In the genomic region with DNA sequence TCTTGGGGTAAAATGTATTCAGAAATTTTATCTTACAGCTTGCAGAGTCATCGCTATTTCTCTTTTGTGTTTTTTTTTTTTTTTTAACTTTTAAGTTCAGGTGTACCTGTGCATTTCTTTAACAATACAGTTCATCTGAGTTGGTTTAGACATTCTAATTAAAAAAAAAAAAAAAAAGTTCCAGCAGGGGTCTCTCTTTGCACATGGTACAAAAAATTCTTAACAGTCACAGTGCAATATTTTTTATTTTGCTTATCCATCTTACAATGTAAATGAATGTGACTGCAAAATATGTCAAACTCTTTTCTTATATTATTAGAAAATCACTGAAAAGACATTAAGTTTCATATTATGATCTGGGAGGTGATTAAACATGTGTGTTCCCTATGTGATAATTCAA, we compare ENCODE assay signal across 10 cellular contexts. TPM values are rescaled to one million over a fixed set of nuclear protein-coding genes. Genes with fewer than 3 reads are reported as not detected.
DNase-seq lines count a peak whose midpoint lies in the region; ATAC-seq, FAIRE-seq and TF ChIP-seq lines count a peak whose summit lies in the region.
"Had no signal": no experiment of that assay in that cellular context is flagged by ENCODE, and none has a peak within 500 bp of the region (broad histone marks: within the 10 kb centered on the region; RNA-seq: fewer than 3 reads in every experiment).

No MANE protein-coding gene starts in this region.

- no peak overlapping the region for H3K27ac Mint-ChIP-seq in activated CD8-positive, alpha-beta memory T cell treated with anti-CD3 and anti-CD28 coated beads, Interleukin-2, amount 10 ng/mL, durations not matched to agents 7 days and 5 days
- H3K27ac Mint-ChIP-seq: T-helper 2 cell treated with Interferon-gamma antibody and Interleukin-4, amounts not matched to agents 5 μg/mL and 100 μg/mL, for 36 hours had no signal

- no peak overlapping the region for H3K27ac ChIP-seq in lower lobe of right lung

- H3K9me3 ChIP-seq in lower lobe of right lung, result no peaks in the 10 kb centered on the region

- peaks cover 11% of the 10 kb centered on the region for H3K27me3 Mint-ChIP-seq in activated CD8-positive, alpha-beta memory T cell treated with anti-CD3 and anti-CD28 coated beads, Interleukin-2, amount 10 ng/mL, durations not matched to agents 7 days and 5 days

- no peak for DNase-seq in D721Med (ENCODE audit: insufficient read length, low spot score)
- peak; percentile 16 for DNase-seq in KG1 (lab: John Stamatoyannopoulos, UW)
- peak; percentile 17 for DNase-seq in SW480 (ENCODE audit: low spot score)
- no peak for DNase-seq in lower lobe of right lung
- DNase-seq in T-helper 1 cell, result no peak
- no peak for DNase-seq in stimulated activated CD4-positive, alpha-beta T cell treated with anti-CD3 and anti-CD28 coated beads, Interleukin-12 subunit alpha, Interleukin-12 subunit beta, amount 100 ng/mL, for 4 hours
- DNase-seq in 8988T, result no peak
- DNase-seq in activated CD8-positive, alpha-beta memory T cell treated with anti-CD3 and anti-CD28 coated beads, Interleukin-2, amount 10 ng/mL, durations not matched to agents 7 days and 5 days, result no peak

- no peaks in the 10 kb centered on the region for H3K4me1 Mint-ChIP-seq in activated CD8-positive, alpha-beta memory T cell treated with anti-CD3 and anti-CD28 coated beads, Interleukin-2, amount 10 ng/mL, durations not matched to agents 7 days and 5 days

- H3K27me3 ChIP-seq in lower lobe of right lung (ENCODE audit: low read depth), result no peaks in the 10 kb centered on the region

- FAIRE-seq in D721Med (lab: Jason Lieb, UNC), result no peak
- FAIRE-seq: colon had no signal

- CTCF ChIA-PET in activated CD8-positive, alpha-beta memory T cell treated with anti-CD3 and anti-CD28 coated beads, Interleukin-2, amount 10 ng/mL, durations not matched to agents 7 days and 5 days (lab: Charles Lee), result interaction anchor here (0.7 kb wide), 1 partner anchor 795 kb away, joined by 3 read pairs; no protein-coding TSS in a partner anchor

- H3K36me3 ChIP-seq in lower lobe of right lung, result no peaks in the 10 kb centered on the region

- no peak overlapping the region for H3K4me3 ChIP-seq in lower lobe of right lung

- H3K36me3 Mint-ChIP-seq in activated CD8-positive, alpha-beta memory T cell treated with anti-CD3 and anti-CD28 coated beads, Interleukin-2, amount 10 ng/mL, durations not matched to agents 7 days and 5 days, result no peaks in the 10 kb centered on the region

- ATAC-seq in lower lobe of right lung, result no peak
- ATAC-seq in activated CD8-positive, alpha-beta memory T cell treated with anti-CD3 and anti-CD28 coated beads, Interleukin-2, amount 10 ng/mL, durations not matched to agents 7 days and 5 days, result no peak

- H3K4me1 ChIP-seq in lower lobe of right lung, result no peaks in the 10 kb centered on the region

- no peak overlapping the region for H3K4me3 Mint-ChIP-seq in activated CD8-positive, alpha-beta memory T cell treated with anti-CD3 and anti-CD28 coated beads, Interleukin-2, amount 10 ng/mL, durations not matched to agents 7 days and 5 days
- H3K4me3 Mint-ChIP-seq: T-helper 2 cell treated with Interferon-gamma antibody and Interleukin-4, amounts not matched to agents 5 μg/mL and 100 μg/mL, for 36 hours had no signal

- H3K9me3 Mint-ChIP-seq in activated CD8-positive, alpha-beta memory T cell treated with anti-CD3 and anti-CD28 coated beads, Interleukin-2, amount 10 ng/mL, durations not matched to agents 7 days and 5 days (ENCODE audit: low read depth), result no peaks in the 10 kb centered on the region
- H3K9me3 Mint-ChIP-seq: T-helper 2 cell treated with Interferon-gamma antibody and Interleukin-4, amounts not matched to agents 5 μg/mL and 100 μg/mL, for 36 hours had no signal

- intact Hi-C loops in lower lobe of right lung (cut with DNase I), result no loop called here

- peak; percentile 33 for TF ChIP-seq CTCF in D721Med (IDR thresholded peaks at IDR 0.05; ENCODE audit: insufficient read depth, missing control alignments)
- peak; percentile 25 for TF ChIP-seq CTCF in lower lobe of right lung (IDR thresholded peaks at IDR 0.05)

RNA-seq across cellular contexts. Expression of a gene that starts 47.5 kb away (rescaled TPM):
- 15.6 TPM for total RNA-seq in lower lobe of right lung
- total RNA-seq in activated CD8-positive, alpha-beta memory T cell treated with anti-CD3 and anti-CD28 coated beads, Interleukin-2, amount 10 ng/mL, durations not matched to agents 7 days and 5 days, result 10 to 100 TPM in 1 of 2 experiments, 1 to 10 TPM in 1; 6.8 to 10.8 TPM

Comparison
In these comparisons a context has a peak if more than half of its experiments do, and no peak if none do; other contexts are left out.
1. DNase-seq: peak in KG1 (single experiment) and SW480 (single experiment); none in D721Med (single experiment), lower lobe of right lung (single experiment), T-helper 1 cell (0 of 5), stimulated activated CD4-positive, alpha-beta T cell treated with anti-CD3 and anti-CD28 coated beads, Interleukin-12 subunit alpha, Interleukin-12 subunit beta, amount 100 ng/mL, for 4 hours (single experiment), 8988T (single experiment) and activated CD8-positive, alpha-beta memory T cell treated with anti-CD3 and anti-CD28 coated beads, Interleukin-2, amount 10 ng/mL, durations not matched to agents 7 days and 5 days (single experiment).